ENCODE assay signal across 8 cellular contexts in the genomic region with DNA sequence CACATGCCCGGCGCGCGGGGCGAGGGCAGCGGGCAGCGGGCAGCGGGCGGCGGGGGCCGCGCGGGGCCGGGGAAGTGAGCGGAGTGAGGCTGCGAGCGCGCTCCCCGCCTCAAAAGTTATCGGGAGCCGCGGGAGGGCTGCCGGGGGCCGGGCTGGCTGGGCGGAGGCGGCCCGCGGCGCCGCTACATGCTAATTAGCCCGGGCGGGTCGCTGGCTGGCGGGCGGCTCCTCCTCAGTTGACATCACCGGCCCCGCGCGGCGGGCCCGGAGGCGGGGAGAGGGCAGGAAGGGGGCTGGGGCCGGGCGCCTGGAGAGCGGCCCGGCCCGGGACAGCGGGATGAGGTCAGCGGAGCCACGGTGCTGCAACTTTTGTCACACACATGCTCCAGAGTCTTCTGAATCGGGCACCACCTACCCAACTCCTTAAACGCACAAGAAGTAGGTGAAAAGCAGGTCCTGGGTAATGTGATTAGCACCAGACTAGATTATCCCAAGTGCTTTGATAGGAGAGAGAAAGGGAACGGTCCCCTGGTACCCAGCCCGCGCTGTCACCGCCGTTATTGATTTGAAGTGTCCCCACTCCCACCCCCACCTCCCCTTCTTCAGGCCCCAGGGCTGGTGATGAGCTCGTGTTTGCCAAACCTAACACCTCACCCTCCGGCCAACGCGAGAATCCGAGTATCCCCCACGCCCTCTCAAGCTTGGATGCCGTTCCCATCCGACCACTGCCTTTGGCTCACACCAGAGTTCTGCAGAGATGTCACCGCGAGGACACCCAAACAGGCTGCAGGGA.
A peak's percentile ranks its signal among the peaks of the same experiment; 100 is the strongest.
DNase-seq lines count a peak whose midpoint lies in the region; ATAC-seq and TF ChIP-seq lines count a peak whose summit lies in the region.

A gene with protein sequence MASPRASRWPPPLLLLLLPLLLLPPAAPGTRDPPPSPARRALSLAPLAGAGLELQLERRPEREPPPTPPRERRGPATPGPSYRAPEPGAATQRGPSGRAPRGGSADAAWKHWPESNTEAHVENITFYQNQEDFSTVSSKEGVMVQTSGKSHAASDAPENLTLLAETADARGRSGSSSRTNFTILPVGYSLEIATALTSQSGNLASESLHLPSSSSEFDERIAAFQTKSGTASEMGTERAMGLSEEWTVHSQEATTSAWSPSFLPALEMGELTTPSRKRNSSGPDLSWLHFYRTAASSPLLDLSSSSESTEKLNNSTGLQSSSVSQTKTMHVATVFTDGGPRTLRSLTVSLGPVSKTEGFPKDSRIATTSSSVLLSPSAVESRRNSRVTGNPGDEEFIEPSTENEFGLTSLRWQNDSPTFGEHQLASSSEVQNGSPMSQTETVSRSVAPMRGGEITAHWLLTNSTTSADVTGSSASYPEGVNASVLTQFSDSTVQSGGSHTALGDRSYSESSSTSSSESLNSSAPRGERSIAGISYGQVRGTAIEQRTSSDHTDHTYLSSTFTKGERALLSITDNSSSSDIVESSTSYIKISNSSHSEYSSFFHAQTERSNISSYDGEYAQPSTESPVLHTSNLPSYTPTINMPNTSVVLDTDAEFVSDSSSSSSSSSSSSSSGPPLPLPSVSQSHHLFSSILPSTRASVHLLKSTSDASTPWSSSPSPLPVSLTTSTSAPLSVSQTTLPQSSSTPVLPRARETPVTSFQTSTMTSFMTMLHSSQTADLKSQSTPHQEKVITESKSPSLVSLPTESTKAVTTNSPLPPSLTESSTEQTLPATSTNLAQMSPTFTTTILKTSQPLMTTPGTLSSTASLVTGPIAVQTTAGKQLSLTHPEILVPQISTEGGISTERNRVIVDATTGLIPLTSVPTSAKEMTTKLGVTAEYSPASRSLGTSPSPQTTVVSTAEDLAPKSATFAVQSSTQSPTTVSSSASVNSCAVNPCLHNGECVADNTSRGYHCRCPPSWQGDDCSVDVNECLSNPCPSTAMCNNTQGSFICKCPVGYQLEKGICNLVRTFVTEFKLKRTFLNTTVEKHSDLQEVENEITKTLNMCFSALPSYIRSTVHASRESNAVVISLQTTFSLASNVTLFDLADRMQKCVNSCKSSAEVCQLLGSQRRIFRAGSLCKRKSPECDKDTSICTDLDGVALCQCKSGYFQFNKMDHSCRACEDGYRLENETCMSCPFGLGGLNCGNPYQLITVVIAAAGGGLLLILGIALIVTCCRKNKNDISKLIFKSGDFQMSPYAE (N-terminal part only) (minus strand): TSS at position 85 of the 793 bp plus-strand sequence. CDS start 107 bp downstream, outside the sequence.

- no peak for TF ChIP-seq CTCF in LNCaP clone FGC (IDR thresholded peaks at IDR 0.05; ENCODE audit: control insufficient read depth, extremely low read depth, insufficient read depth)
- no peak for TF ChIP-seq CTCF in brain microvascular endothelial cell (IDR thresholded peaks at IDR 0.05; ENCODE audit: low read depth, low read length, missing control alignments)

- H3K4me1 ChIP-seq in iPS-20b (ENCODE audit: insufficient read depth, low read length), result peaks cover 41% of the 10 kb centered on the region

- no peaks in the 10 kb centered on the region for H3K27me3 ChIP-seq in brain microvascular endothelial cell (replicated peaks)
- H3K27me3 ChIP-seq in iPS-20b (ENCODE audit: insufficient read depth, low read length), result peaks cover 55% of the 10 kb centered on the region

- in situ Hi-C loops in brain microvascular endothelial cell (cut with HindIII; ENCODE audit: low pct_ligation_motif_present, low sequenced_read_pairs), result no loop called here

- H3K9me3 ChIP-seq in iPS-20b (ENCODE audit: insufficient read depth, low read depth, low read length), result no peaks in the 10 kb centered on the region

- H3K27ac ChIP-seq in brain microvascular endothelial cell (peak within 1 kb of the TSS; percentile 98), iPS-20b (ENCODE audit: low read length) (no peak within 1 kb of the TSS), skin epidermis (peak within 1 kb of the TSS; percentile 14 to 94 (median 80))

- H3K4me3 ChIP-seq in LNCaP clone FGC (ENCODE audit: low read depth, low read length) (peak within 1 kb of the TSS; percentile 48), brain microvascular endothelial cell (ENCODE audit: low read depth, low read length) (peak within 1 kb of the TSS; percentile 78), iPS-20b (ENCODE audit: low read length) (peak within 1 kb of the TSS; percentile 86), skin epidermis (peak within 1 kb of the TSS; percentile 42 to 79 (median 67))

- DNase-seq in DMS53 treated with DMSO at 0.1 percent for 48 hours (lab: John Stamatoyannopoulos, UW; ENCODE audit: unreplicated experiment) (peak; percentile 12), LNCaP clone FGC (ENCODE audit: low read depth) (no peak), UCSD-AML1 (lab: John Stamatoyannopoulos, UW; ENCODE audit: unreplicated experiment) (peak; percentile 45), brain microvascular endothelial cell (peak; percentile 76), DMS153 (lab: John Stamatoyannopoulos, UW) (no peak)

- H3K9ac ChIP-seq in iPS-20b (ENCODE audit: low read depth, low read length), result peak within 1 kb of the TSS; percentile 71; the same call in 1 of the 2 replicates

- H3K36me3 ChIP-seq in brain microvascular endothelial cell (replicated peaks) (peaks cover 2% of the 10 kb centered on the region), iPS-20b (ENCODE audit: insufficient read depth, low read depth, low read length) (no peaks in the 10 kb centered on the region)

- ATAC-seq in GM21619 (IDR thresholded peaks at IDR 0.05; ENCODE audit: unreplicated experiment), result peak; percentile 57

Comparison
In these comparisons a context has a peak if more than half of its experiments do, and no peak if none do; other contexts are left out.
1. DNase-seq: peak in DMS53 treated with DMSO at 0.1 percent for 48 hours (single experiment), UCSD-AML1 (single experiment) and brain microvascular endothelial cell (single experiment); none in LNCaP clone FGC (single experiment) and DMS153 (single experiment).
2. Peak in every context shown above with its lines, with median percentiles within 50 percentile points of each other: H3K4me3 ChIP-seq.